ENCODE assay signal across 14 cellular contexts in the genomic region with DNA sequence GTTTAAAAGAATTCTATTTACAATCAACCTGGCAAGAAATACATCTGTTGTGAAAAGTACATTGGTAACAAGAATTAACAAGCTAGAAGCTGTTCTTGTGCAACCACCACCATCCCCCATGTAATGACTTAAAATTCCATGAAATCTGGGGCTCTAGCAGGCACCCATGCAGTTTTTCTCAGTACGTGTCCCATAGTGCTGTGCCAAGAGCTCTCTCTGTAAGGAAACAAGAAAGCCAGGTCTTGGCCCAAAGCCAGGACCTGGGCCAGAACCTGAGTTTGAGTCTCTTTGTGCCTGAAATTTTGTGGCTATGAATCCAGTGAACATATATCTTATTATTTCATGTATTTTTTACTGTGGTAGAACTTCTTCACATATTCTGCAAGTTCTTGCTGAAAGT. TPM values are rescaled to one million over a fixed set of nuclear protein-coding genes. Genes with fewer than 3 reads are reported as not detected.
DNase-seq lines count a peak whose midpoint lies in the region; ATAC-seq and TF ChIP-seq lines count a peak whose summit lies in the region.
"Had no signal": no experiment of that assay in that cellular context is flagged by ENCODE, and none has a peak within 500 bp of the region (broad histone marks: within the 10 kb centered on the region; RNA-seq: fewer than 3 reads in every experiment).

No MANE protein-coding gene starts in this region.

- 83 to 90% methylated on average over 1 of the region's 1 CpG for WGBS in endodermal cell (ENCODE audit: insufficient coverage in 1 of 2, insufficient read length in 1 of 2), 2 experiments

- no peak overlapping the region for H3K4me3 Mint-ChIP-seq in endodermal cell
- H3K4me3 Mint-ChIP-seq in Caco-2 (ENCODE audit: unreplicated experiment) = no peak overlapping the region
- H3K4me3 Mint-ChIP-seq in activated CD4-positive, alpha-beta memory T cell treated with anti-CD3 and anti-CD28 coated beads for 36 hours = no peak overlapping the region
- H3K4me3 Mint-ChIP-seq: activated CD8-positive, alpha-beta T cell treated with anti-CD3 and anti-CD28 coated beads for 36 hours; stimulated activated naive B cell treated with anti-CD40 and anti-IgM and Interleukin-4, amounts not matched to agents 10 μg/mL and 1 μg/mL and 100 μg/mL, for 72 hours had no signal

- no TSS peak for BruUV-seq in Caco-2 (replicated peaks; lab: Mats Ljungman, UMichigan)

- peak overlapping the region; percentile 2 for H3K27ac Mint-ChIP-seq in endodermal cell
- no peak overlapping the region for H3K27ac Mint-ChIP-seq in Caco-2 (ENCODE audit: unreplicated experiment)
- H3K27ac Mint-ChIP-seq in activated CD4-positive, alpha-beta memory T cell treated with anti-CD3 and anti-CD28 coated beads for 36 hours = no peak overlapping the region
- H3K27ac Mint-ChIP-seq: activated CD8-positive, alpha-beta T cell treated with anti-CD3 and anti-CD28 coated beads for 36 hours; stimulated activated naive B cell treated with anti-CD40 and anti-IgM and Interleukin-4, amounts not matched to agents 10 μg/mL and 1 μg/mL and 100 μg/mL, for 72 hours had no signal

- H3K4me1 ChIP-seq in endodermal cell (ENCODE audit: control insufficient read depth, insufficient read depth, low read length) (peaks cover 6% of the 10 kb centered on the region), muscle layer of colon (ENCODE audit: insufficient read depth, low read length) (peaks cover 16% of the 10 kb centered on the region), Caco-2 (no peaks in the 10 kb centered on the region)

- H3K9me3 ChIP-seq in endodermal cell (ENCODE audit: control insufficient read depth, low read length) (no peaks in the 10 kb centered on the region), muscle layer of colon (ENCODE audit: low read length) (no peaks in the 10 kb centered on the region), Caco-2 (no peaks in the 10 kb centered on the region)

- H3K36me3 ChIP-seq in endodermal cell (ENCODE audit: control insufficient read depth, insufficient read depth, low read length) (no peaks in the 10 kb centered on the region), muscle layer of colon (ENCODE audit: insufficient read depth, low read length) (no peaks in the 10 kb centered on the region), Caco-2 (ENCODE audit: control insufficient read depth, insufficient read depth, low read length) (no peaks in the 10 kb centered on the region)

- H3K9me3 Mint-ChIP-seq in endodermal cell (no peaks in the 10 kb centered on the region), Caco-2 (ENCODE audit: unreplicated experiment) (no peaks in the 10 kb centered on the region)
- H3K9me3 Mint-ChIP-seq in activated CD4-positive, alpha-beta memory T cell treated with anti-CD3 and anti-CD28 coated beads for 36 hours = no peaks in the 10 kb centered on the region
- H3K9me3 Mint-ChIP-seq: activated CD8-positive, alpha-beta T cell treated with anti-CD3 and anti-CD28 coated beads for 36 hours; stimulated activated naive B cell treated with anti-CD40 and anti-IgM and Interleukin-4, amounts not matched to agents 10 μg/mL and 1 μg/mL and 100 μg/mL, for 72 hours had no signal

- H3K27ac ChIP-seq in endodermal cell (ENCODE audit: low read depth, low read length) = no peak overlapping the region
- peak overlapping the region; percentile 43 for H3K27ac ChIP-seq in muscle layer of colon (ENCODE audit: low read depth, low read length)

- H3K4me3 ChIP-seq in endodermal cell (ENCODE audit: low read length) = no peak overlapping the region
- H3K4me3 ChIP-seq in muscle layer of colon (ENCODE audit: low read depth in 1 of 2, low read length in 2 of 2) = no peak overlapping the region
- no peak overlapping the region for H3K4me3 ChIP-seq in Caco-2 (ENCODE audit: low read depth, low read length)

- ATAC-seq in HG02870 (IDR thresholded peaks at IDR 0.05; ENCODE audit: unreplicated experiment) = no peak
- ATAC-seq: activated CD8-positive, alpha-beta T cell treated with anti-CD3 and anti-CD28 coated beads for 36 hours; stimulated activated naive B cell treated with anti-CD40 and anti-IgM and Interleukin-4, amounts not matched to agents 10 μg/mL and 1 μg/mL and 100 μg/mL, for 72 hours had no signal

- H3K4me1 Mint-ChIP-seq in endodermal cell (peaks cover 68% of the 10 kb centered on the region), Caco-2 (ENCODE audit: low read depth, unreplicated experiment) (peaks cover 7% of the 10 kb centered on the region)
- peaks cover 28% of the 10 kb centered on the region for H3K4me1 Mint-ChIP-seq in activated CD4-positive, alpha-beta memory T cell treated with anti-CD3 and anti-CD28 coated beads for 36 hours (ENCODE audit: low read depth)

- TF ChIP-seq CTCF in endodermal cell (conservative IDR thresholded peaks at IDR 0.05) (no peak), Caco-2 (IDR thresholded peaks at IDR 0.05; ENCODE audit: insufficient read depth in 1 of 2, low read depth in 1 of 2, low read length in 1 of 2, severe bottlenecking in 1 of 2, unreplicated experiment in 1 of 2) (no peak)

- H3K36me3 Mint-ChIP-seq in endodermal cell (ENCODE audit: low read depth) = no peaks in the 10 kb centered on the region
- no peaks in the 10 kb centered on the region for H3K36me3 Mint-ChIP-seq in Caco-2 (ENCODE audit: insufficient read depth, unreplicated experiment)
- H3K36me3 Mint-ChIP-seq in activated CD4-positive, alpha-beta memory T cell treated with anti-CD3 and anti-CD28 coated beads for 36 hours = no peaks in the 10 kb centered on the region

- H3K9ac ChIP-seq in endodermal cell (ENCODE audit: extremely low read depth, low read length, poor library complexity, severe bottlenecking) (no peak overlapping the region), muscle layer of colon (ENCODE audit: low read length) (no peak overlapping the region)

- POLR2A ChIA-PET in Caco-2 (lab: Charles Lee) = interaction anchor here (1.0 kb wide), 1 partner anchor 10 kb away, joined by 4 read pairs; no protein-coding TSS in a partner anchor
- POLR2A ChIA-PET in activated CD4-positive, alpha-beta memory T cell treated with anti-CD3 and anti-CD28 coated beads for 36 hours (lab: Charles Lee) = no interaction called here

- CTCF ChIA-PET in Caco-2 (lab: Charles Lee) = no interaction called here
- CTCF ChIA-PET in activated CD4-positive, alpha-beta memory T cell treated with anti-CD3 and anti-CD28 coated beads for 36 hours (lab: Charles Lee) = no interaction called here

- H3K27me3 Mint-ChIP-seq in endodermal cell (ENCODE audit: insufficient read depth) = no peaks in the 10 kb centered on the region
- no peaks in the 10 kb centered on the region for H3K27me3 Mint-ChIP-seq in Caco-2 (ENCODE audit: insufficient read depth, unreplicated experiment)
- no peaks in the 10 kb centered on the region for H3K27me3 Mint-ChIP-seq in activated CD4-positive, alpha-beta memory T cell treated with anti-CD3 and anti-CD28 coated beads for 36 hours
- H3K27me3 Mint-ChIP-seq: activated CD8-positive, alpha-beta T cell treated with anti-CD3 and anti-CD28 coated beads for 36 hours; stimulated activated naive B cell treated with anti-CD40 and anti-IgM and Interleukin-4, amounts not matched to agents 10 μg/mL and 1 μg/mL and 100 μg/mL, for 72 hours had no signal

- intact Hi-C loops in Caco-2 (cut with micrococcal nuclease; ENCODE audit: unreplicated experiment) = loop anchor here (5.0 kb wide), 1 partner anchor 34 kb away; no protein-coding TSS in a partner anchor
- intact Hi-C loops in activated CD4-positive, alpha-beta memory T cell treated with anti-CD3 and anti-CD28 coated beads for 36 hours (cut with micrococcal nuclease) = no loop called here

- DNase-seq in COR-L47 (lab: John Stamatoyannopoulos, UW) = peak; percentile 30
- peak; percentile 16 for DNase-seq in NCI-H1092 (lab: John Stamatoyannopoulos, UW)
- DNase-seq in endodermal cell = no peak
- no peak for DNase-seq in T-helper 9 cell
- no peak for DNase-seq in Caco-2
- no peak for DNase-seq in activated CD4-positive, alpha-beta memory T cell treated with anti-CD3 and anti-CD28 coated beads for 36 hours
- DNase-seq: activated CD8-positive, alpha-beta T cell treated with anti-CD3 and anti-CD28 coated beads for 36 hours; activated naive CD4-positive, alpha-beta T cell treated with anti-CD3 and anti-CD28 coated beads, Interleukin-2, amount 50 U/mL, for 16 hours; glutamatergic neuron; NCI-H2081 treated with DMSO at 0.1 percent for 48 hours; stimulated activated CD4-positive, alpha-beta T cell treated with anti-CD3 and anti-CD28 coated beads, Interleukin-1b, Interleukin-23, amount 100 ng/mL, for 48 hours; stimulated activated naive B cell treated with anti-CD40 and anti-IgM and Interleukin-4, amounts not matched to agents 10 μg/mL and 1 μg/mL and 100 μg/mL, for 72 hours had no signal

- no peaks in the 10 kb centered on the region for H3K27me3 ChIP-seq in endodermal cell (ENCODE audit: control insufficient read depth, insufficient read depth, low read length, poor library complexity, severe bottlenecking)
- H3K27me3 ChIP-seq in muscle layer of colon (ENCODE audit: control insufficient read depth in 1 of 2, insufficient read depth in 2 of 2, low read length in 2 of 2) = no peaks in the 10 kb centered on the region
- H3K27me3 ChIP-seq in Caco-2 (replicated peaks; ENCODE audit: control insufficient read depth, insufficient read depth, low read length) = no peaks in the 10 kb centered on the region

RNA-seq across cellular contexts. Expression of a gene that starts 46.6 kb away (rescaled TPM):
- 100 to 1,000 TPM; 146 to 149 TPM for total RNA-seq in endodermal cell
- polyA plus RNA-seq in endodermal cell (2013, experiment 1 of 2) = 110 TPM
- polyA plus RNA-seq in endodermal cell (2013, experiment 2 of 2) = 101 TPM
- 148 and 149 TPM in 2 replicates for total RNA-seq in Caco-2 (2022)
- 100 to 1,000 TPM; 131 to 133 TPM for total RNA-seq in activated CD4-positive, alpha-beta memory T cell treated with anti-CD3 and anti-CD28 coated beads for 36 hours

Comparison
In these comparisons a context has a peak if more than half of its experiments do, and no peak if none do; other contexts are left out.
1. DNase-seq: peak in COR-L47 (single experiment) and NCI-H1092 (single experiment); none in endodermal cell (single experiment), T-helper 9 cell (single experiment), Caco-2 (0 of 2) and activated CD4-positive, alpha-beta memory T cell treated with anti-CD3 and anti-CD28 coated beads for 36 hours (single experiment).